ENCODE assay signal across 11 cellular contexts in the genomic region with DNA sequence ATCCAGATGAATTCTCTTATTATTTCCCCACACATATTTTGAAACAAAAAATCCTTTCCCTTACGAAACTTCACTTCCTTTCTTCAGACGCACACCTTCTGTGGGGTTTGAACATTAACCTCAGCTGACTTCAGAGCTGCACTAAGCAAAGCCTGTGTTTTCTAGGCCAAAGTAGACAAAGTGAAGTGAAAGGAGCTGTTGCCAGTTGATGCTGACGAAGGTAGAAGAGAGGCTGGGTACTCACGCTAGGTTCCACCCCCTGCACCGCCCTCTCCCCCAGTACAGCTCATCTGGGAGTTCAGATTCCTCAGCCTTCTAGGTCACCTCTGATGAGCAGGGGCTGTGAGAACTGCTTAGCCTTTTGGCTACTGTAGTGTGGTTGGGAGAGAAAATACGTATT. TPM values are rescaled to one million over a fixed set of nuclear protein-coding genes. Genes with fewer than 3 reads are reported as not detected.
DNase-seq lines count a peak whose midpoint lies in the region; ATAC-seq and TF ChIP-seq lines count a peak whose summit lies in the region.
"Had no signal": no experiment of that assay in that cellular context is flagged by ENCODE, and none has a peak within 500 bp of the region (broad histone marks: within the 10 kb centered on the region; RNA-seq: fewer than 3 reads in every experiment).

No MANE protein-coding gene starts in this region.

- H3K27ac Mint-ChIP-seq in activated naive CD8-positive, alpha-beta T cell treated with anti-CD3 and anti-CD28 coated beads, Interleukin-2, amount 50 U/mL, for 24 hours, result no peak overlapping the region
- H3K27ac Mint-ChIP-seq: natural killer cell had no signal

- H3K36me3 ChIP-seq in left ventricle myocardium inferior, result no peaks in the 10 kb centered on the region
- no peaks in the 10 kb centered on the region for H3K36me3 ChIP-seq in hepatocyte (replicated peaks; ENCODE audit: insufficient read depth, low read depth)
- H3K36me3 ChIP-seq in upper lobe of right lung, result no peaks in the 10 kb centered on the region
- H3K36me3 ChIP-seq: tibial artery had no signal

- no peak overlapping the region for H3K4me3 Mint-ChIP-seq in activated naive CD8-positive, alpha-beta T cell treated with anti-CD3 and anti-CD28 coated beads, Interleukin-2, amount 50 U/mL, for 24 hours
- H3K4me3 Mint-ChIP-seq: natural killer cell had no signal

- H3K4me3 ChIP-seq in left ventricle myocardium inferior (no peak overlapping the region), hepatocyte (no peak overlapping the region), upper lobe of right lung (no peak overlapping the region)
- H3K4me3 ChIP-seq: tibial artery had no signal

- TF ChIP-seq CTCF in left ventricle myocardium inferior (IDR thresholded peaks at IDR 0.05; ENCODE audit: borderline replicate concordance) (no peak), hepatocyte (IDR thresholded peaks at IDR 0.05; ENCODE audit: poor library complexity) (no peak), upper lobe of right lung (IDR thresholded peaks at IDR 0.05) (no peak)

- H2AFZ ChIP-seq in hepatocyte, result peak overlapping the region; percentile 15

- peaks cover 14% of the 10 kb centered on the region for H3K4me1 ChIP-seq in left ventricle myocardium inferior
- no peaks in the 10 kb centered on the region for H3K4me1 ChIP-seq in hepatocyte (ENCODE audit: insufficient read depth)
- H3K4me1 ChIP-seq in upper lobe of right lung, result peaks cover 3% of the 10 kb centered on the region

- no peaks in the 10 kb centered on the region for H3K9me2 ChIP-seq in hepatocyte (replicated peaks; ENCODE audit: insufficient read depth)

- no peaks in the 10 kb centered on the region for H4K20me1 ChIP-seq in hepatocyte (ENCODE audit: insufficient read depth, poor library complexity, severe bottlenecking)

- H3K27me3 Mint-ChIP-seq in activated naive CD8-positive, alpha-beta T cell treated with anti-CD3 and anti-CD28 coated beads, Interleukin-2, amount 50 U/mL, for 24 hours, result no peaks in the 10 kb centered on the region

- WGBS in hepatocyte (ENCODE audit: low lambda C conversion rate, missing lambda C conversion rate), result 69% methylated on average over 6 of the region's 6 CpGs

- H3K27ac ChIP-seq in left ventricle myocardium inferior (replicated peaks) (no peak overlapping the region), hepatocyte (no peak overlapping the region), upper lobe of right lung (no peak overlapping the region)

- no peaks in the 10 kb centered on the region for H3K79me2 ChIP-seq in hepatocyte

- H3K36me3 Mint-ChIP-seq in activated naive CD8-positive, alpha-beta T cell treated with anti-CD3 and anti-CD28 coated beads, Interleukin-2, amount 50 U/mL, for 24 hours (ENCODE audit: low read depth), result no peaks in the 10 kb centered on the region
- H3K36me3 Mint-ChIP-seq: natural killer cell had no signal

- intact Hi-C loops in Right ventricle myocardium superior (cut with DNase I) (no loop called here), left ventricle myocardium inferior (cut with micrococcal nuclease) (loop anchor here (10.0 kb wide), 2 partner anchors 119 to 449 kb away; no protein-coding TSS in a partner anchor), upper lobe of right lung (cut with DNase I) (no loop called here)

- H3K9me3 ChIP-seq in left ventricle myocardium inferior (replicated peaks), result no peaks in the 10 kb centered on the region
- no peaks in the 10 kb centered on the region for H3K9me3 ChIP-seq in hepatocyte (ENCODE audit: low read depth)
- no peaks in the 10 kb centered on the region for H3K9me3 ChIP-seq in upper lobe of right lung
- H3K9me3 ChIP-seq: tibial artery had no signal

- ATAC-seq in Right ventricle myocardium superior (ENCODE audit: poor library complexity), result peak; percentile 14
- peak; percentile 58 for ATAC-seq in upper lobe of right lung
- no peak for ATAC-seq in activated naive CD8-positive, alpha-beta T cell treated with anti-CD3 and anti-CD28 coated beads, Interleukin-2, amount 50 U/mL, for 24 hours
- ATAC-seq: natural killer cell had no signal

- H3K9me3 Mint-ChIP-seq in activated naive CD8-positive, alpha-beta T cell treated with anti-CD3 and anti-CD28 coated beads, Interleukin-2, amount 50 U/mL, for 24 hours, result no peaks in the 10 kb centered on the region
- H3K9me3 Mint-ChIP-seq: natural killer cell had no signal

- H3K4me2 ChIP-seq in hepatocyte, result peak overlapping the region; percentile 34

- H3K27me3 ChIP-seq in left ventricle myocardium inferior (ENCODE audit: low read depth) (no peaks in the 10 kb centered on the region), hepatocyte (no peaks in the 10 kb centered on the region), upper lobe of right lung (no peaks in the 10 kb centered on the region)
- H3K27me3 ChIP-seq: tibial artery had no signal

- DNase-seq in Right ventricle myocardium superior (no peak), left ventricle myocardium inferior (no peak), NOMO-1 treated with DMSO at 0.1 percent for 48 hours (lab: John Stamatoyannopoulos, UW; ENCODE audit: unreplicated experiment) (peak; percentile 59), hepatocyte (ENCODE audit: low spot score) (peak; percentile 27), upper lobe of right lung (no peak), inferior parietal cortex (ENCODE audit: extremely low spot score) (no peak)
- DNase-seq in activated naive CD8-positive, alpha-beta T cell treated with anti-CD3 and anti-CD28 coated beads, Interleukin-2, amount 50 U/mL, for 24 hours, result no peak
- DNase-seq in activated CD8-positive, alpha-beta memory T cell treated with anti-CD3 and anti-CD28 coated beads, Interleukin-2, amount 50 U/mL, for 48 hours, result no peak
- DNase-seq: natural killer cell; stimulated activated CD4-positive, alpha-beta T cell treated with anti-CD3 and anti-CD28 coated beads, Interleukin-2, amount 100 ng/mL, for 48 hours; tibial artery had no signal

- H3K4me1 Mint-ChIP-seq in activated naive CD8-positive, alpha-beta T cell treated with anti-CD3 and anti-CD28 coated beads, Interleukin-2, amount 50 U/mL, for 24 hours, result peaks cover 8% of the 10 kb centered on the region

RNA-seq across cellular contexts. Expression of gene DUT, which starts 24.1 kb away (rescaled TPM):
- total RNA-seq in Right ventricle myocardium superior, result 79.0 TPM
- 78.5 TPM for total RNA-seq in left ventricle myocardium inferior
- 45.1 and 50.9 TPM in 2 replicates for total RNA-seq in hepatocyte
- 65.9 and 70.4 TPM in 2 replicates for polyA plus RNA-seq in hepatocyte
- total RNA-seq in upper lobe of right lung, result 90.0 TPM

Comparison
In these comparisons a context has a peak if more than half of its experiments do, and no peak if none do; other contexts are left out.
1. DNase-seq: peak in NOMO-1 treated with DMSO at 0.1 percent for 48 hours (single experiment) and hepatocyte (single experiment); none in Right ventricle myocardium superior (single experiment), left ventricle myocardium inferior (single experiment), upper lobe of right lung (single experiment), inferior parietal cortex (single experiment), activated naive CD8-positive, alpha-beta T cell treated with anti-CD3 and anti-CD28 coated beads, Interleukin-2, amount 50 U/mL, for 24 hours (single experiment) and activated CD8-positive, alpha-beta memory T cell treated with anti-CD3 and anti-CD28 coated beads, Interleukin-2, amount 50 U/mL, for 48 hours (single experiment).